9 cellular contexts compared by ENCODE assay signal in genomic region chr11:76371170-76371569, GRCh38. TPM values are rescaled to one million over a fixed set of nuclear protein-coding genes. Genes with fewer than 3 reads are reported as not detected.
DNase-seq lines count a peak whose midpoint lies in the region; ATAC-seq and TF ChIP-seq lines count a peak whose summit lies in the region.
"Had no signal": no experiment of that assay in that cellular context is flagged by ENCODE, and none has a peak within 500 bp of the region (broad histone marks: within the 10 kb centered on the region; RNA-seq: fewer than 3 reads in every experiment).

No MANE protein-coding gene starts in this region.

- DNase-seq in EL: peak; percentile 77
- peak; percentile 13 for DNase-seq in activated T-cell treated with anti-CD3 and anti-CD28 coated beads, Interleukin-2, amount 50 U/mL, for 4 hours
- DNase-seq in lower lobe of right lung: no peak
- no peak for DNase-seq in glutamatergic neuron
- DNase-seq in BE2C: no peak
- DNase-seq in H7: no peak
- DNase-seq: heart left ventricle had no signal

- no peak overlapping the region for H3K27ac ChIP-seq in lower lobe of right lung
- H3K27ac ChIP-seq: heart left ventricle had no signal

- intact Hi-C loops in lower lobe of right lung (cut with DNase I): no loop called here

- no peaks in the 10 kb centered on the region for H3K9me3 Mint-ChIP-seq in activated T-cell treated with anti-CD3 and anti-CD28 coated beads, Interleukin-2, amount 50 U/mL, for 4 hours
- no peaks in the 10 kb centered on the region for H3K9me3 Mint-ChIP-seq in glutamatergic neuron (ENCODE audit: unreplicated experiment)

- peaks cover 3% of the 10 kb centered on the region for H3K36me3 Mint-ChIP-seq in activated T-cell treated with anti-CD3 and anti-CD28 coated beads, Interleukin-2, amount 50 U/mL, for 4 hours (ENCODE audit: insufficient read depth)
- H3K36me3 Mint-ChIP-seq in glutamatergic neuron (ENCODE audit: unreplicated experiment): no peaks in the 10 kb centered on the region

- H3K36me3 ChIP-seq in lower lobe of right lung (no peaks in the 10 kb centered on the region), BE2C (0 out of 2 replicates have a peak, but pooled peaks cover 4% of the 10 kb centered on the region), H7 (replicated peaks; ENCODE audit: control insufficient read depth, insufficient read depth, low read length) (no peaks in the 10 kb centered on the region)
- H3K36me3 ChIP-seq: heart left ventricle had no signal

- H3K27me3 ChIP-seq in lower lobe of right lung (ENCODE audit: low read depth) (no peaks in the 10 kb centered on the region), BE2C (no peaks in the 10 kb centered on the region), H7 (ENCODE audit: control insufficient read depth, insufficient read depth, low read length) (no peaks in the 10 kb centered on the region)
- H3K27me3 ChIP-seq: heart left ventricle had no signal

- peaks cover 62% of the 10 kb centered on the region for H3K4me1 Mint-ChIP-seq in activated T-cell treated with anti-CD3 and anti-CD28 coated beads, Interleukin-2, amount 50 U/mL, for 4 hours (ENCODE audit: low read depth)
- H3K4me1 Mint-ChIP-seq in glutamatergic neuron (ENCODE audit: low read depth, unreplicated experiment): peaks cover 11% of the 10 kb centered on the region

- no peak overlapping the region for H3K4me3 ChIP-seq in lower lobe of right lung
- no peak overlapping the region for H3K4me3 ChIP-seq in BE2C (ENCODE audit: low read depth, low read length)
- no peak overlapping the region for H3K4me3 ChIP-seq in H7 (ENCODE audit: insufficient read depth, low read depth, low read length)
- H3K4me3 ChIP-seq: heart left ventricle had no signal

- no peak for TF ChIP-seq CTCF in lower lobe of right lung (IDR thresholded peaks at IDR 0.05)
- TF ChIP-seq CTCF in glutamatergic neuron (IDR thresholded peaks at IDR 0.05; ENCODE audit: partially characterized antibody, unreplicated experiment): no peak
- no peak for TF ChIP-seq CTCF in BE2C (IDR thresholded peaks at IDR 0.05; ENCODE audit: low read depth, low read length)

- peak overlapping the region; percentile 24 for H3K4me3 Mint-ChIP-seq in activated T-cell treated with anti-CD3 and anti-CD28 coated beads, Interleukin-2, amount 50 U/mL, for 4 hours
- no peak overlapping the region for H3K4me3 Mint-ChIP-seq in glutamatergic neuron (ENCODE audit: unreplicated experiment)

- no peak overlapping the region for H3K27ac Mint-ChIP-seq in glutamatergic neuron (ENCODE audit: unreplicated experiment)

- H3K9me3 ChIP-seq in lower lobe of right lung (no peaks in the 10 kb centered on the region), BE2C (no peaks in the 10 kb centered on the region)
- H3K9me3 ChIP-seq: heart left ventricle had no signal

- peaks cover 25% of the 10 kb centered on the region for H3K4me1 ChIP-seq in lower lobe of right lung
- no peaks in the 10 kb centered on the region; the same call in 1 of the 2 replicates for H3K4me1 ChIP-seq in BE2C

- ATAC-seq in HG02870 (IDR thresholded peaks at IDR 0.05; ENCODE audit: unreplicated experiment): peak; percentile 92
- ATAC-seq in activated T-cell treated with anti-CD3 and anti-CD28 coated beads, Interleukin-2, amount 50 U/mL, for 4 hours: peak; percentile 99 to 100
- ATAC-seq in lower lobe of right lung: peak; percentile 53 to 88
- ATAC-seq in GM21390 (IDR thresholded peaks at IDR 0.05; ENCODE audit: unreplicated experiment): no peak

- no peaks in the 10 kb centered on the region for H3K27me3 Mint-ChIP-seq in activated T-cell treated with anti-CD3 and anti-CD28 coated beads, Interleukin-2, amount 50 U/mL, for 4 hours (ENCODE audit: low read depth)
- no peaks in the 10 kb centered on the region for H3K27me3 Mint-ChIP-seq in glutamatergic neuron (ENCODE audit: unreplicated experiment)

RNA-seq across cellular contexts. Expression of gene THAP12, which starts 9.8 kb away (rescaled TPM):
- total RNA-seq in activated T-cell treated with anti-CD3 and anti-CD28 coated beads, Interleukin-2, amount 50 U/mL, for 4 hours: 10 to 100 TPM; 70.5 to 71.7 (median 71.3) TPM
- total RNA-seq in lower lobe of right lung (34.3 TPM), glutamatergic neuron (ENCODE audit: unreplicated experiment) (32.2 TPM)
- 67.9 TPM for polyA plus RNA-seq in BE2C (2012; ENCODE audit: insufficient read depth, insufficient read length, low read depth)
- 27.0 and 37.0 TPM in 2 replicates for total RNA-seq in H7 (2014; rRNA removed; shearing (Covaris generic))

RNA-seq across cellular contexts. Expression of gene GVQW3, which starts 10.0 kb away (rescaled TPM):
- total RNA-seq in activated T-cell treated with anti-CD3 and anti-CD28 coated beads, Interleukin-2, amount 50 U/mL, for 4 hours: 1 to 10 TPM; 1.9 to 2.2 (median 2.1) TPM
- total RNA-seq in lower lobe of right lung (3.3 TPM), glutamatergic neuron (ENCODE audit: unreplicated experiment) (14.8 TPM)
- 7.2 TPM for polyA plus RNA-seq in BE2C (2012; ENCODE audit: insufficient read depth, insufficient read length, low read depth)
- total RNA-seq in H7 (2014; rRNA removed; shearing (Covaris generic)): 4.0 and 5.7 TPM in 2 replicates

Comparison
In these comparisons a context has a peak if more than half of its experiments do, and no peak if none do; other contexts are left out.
1. DNase-seq: peak in EL (single experiment) and activated T-cell treated with anti-CD3 and anti-CD28 coated beads, Interleukin-2, amount 50 U/mL, for 4 hours (single experiment); none in lower lobe of right lung (single experiment), glutamatergic neuron (single experiment), BE2C (single experiment) and H7 (single experiment).